Comparison of ENCODE assay signal across 1 cellular context in the genomic region with DNA sequence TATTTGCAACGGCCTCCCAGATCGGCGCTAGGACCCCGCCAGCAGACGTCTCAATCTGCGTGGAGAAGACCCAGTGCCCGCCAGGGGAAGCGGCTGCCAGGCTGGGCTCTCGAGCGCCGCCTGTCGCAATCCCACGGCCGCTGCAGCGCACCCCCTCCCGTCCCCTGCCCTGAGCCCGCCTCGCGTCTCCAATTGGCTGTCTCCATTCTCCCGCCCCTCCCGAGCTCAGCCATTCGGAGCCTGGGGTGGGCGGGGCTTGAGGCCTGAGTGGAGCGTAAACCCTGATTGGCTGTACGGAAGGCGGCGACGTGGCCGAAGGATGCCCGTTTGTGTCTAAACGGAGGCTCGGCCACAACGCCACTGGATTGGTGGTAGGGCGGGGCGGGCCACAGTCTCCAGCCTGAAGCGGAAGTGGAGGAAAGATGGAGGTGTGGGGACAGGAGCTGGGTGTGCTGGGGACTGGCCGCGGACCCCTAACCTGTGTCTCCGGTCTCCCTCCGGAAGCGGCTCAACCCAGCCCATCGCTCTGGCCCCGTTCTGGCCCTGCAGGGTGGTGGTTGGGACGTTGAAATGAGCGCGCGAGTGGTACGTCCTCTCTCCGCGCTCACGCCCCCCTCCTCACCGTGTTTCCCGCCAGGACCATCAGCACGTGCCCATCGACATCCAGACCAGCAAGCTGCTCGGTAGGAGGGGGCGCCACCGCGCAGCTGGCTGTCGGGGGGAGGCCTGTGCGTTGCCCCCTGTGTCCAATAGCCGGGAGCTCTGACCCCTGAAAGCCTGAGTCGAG.
TF ChIP-seq lines count a peak whose summit lies in the region.

A gene with protein sequence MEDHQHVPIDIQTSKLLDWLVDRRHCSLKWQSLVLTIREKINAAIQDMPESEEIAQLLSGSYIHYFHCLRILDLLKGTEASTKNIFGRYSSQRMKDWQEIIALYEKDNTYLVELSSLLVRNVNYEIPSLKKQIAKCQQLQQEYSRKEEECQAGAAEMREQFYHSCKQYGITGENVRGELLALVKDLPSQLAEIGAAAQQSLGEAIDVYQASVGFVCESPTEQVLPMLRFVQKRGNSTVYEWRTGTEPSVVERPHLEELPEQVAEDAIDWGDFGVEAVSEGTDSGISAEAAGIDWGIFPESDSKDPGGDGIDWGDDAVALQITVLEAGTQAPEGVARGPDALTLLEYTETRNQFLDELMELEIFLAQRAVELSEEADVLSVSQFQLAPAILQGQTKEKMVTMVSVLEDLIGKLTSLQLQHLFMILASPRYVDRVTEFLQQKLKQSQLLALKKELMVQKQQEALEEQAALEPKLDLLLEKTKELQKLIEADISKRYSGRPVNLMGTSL (plus strand): TSS at position 389 of the 787 bp plus-strand sequence. CDS start 34 bp downstream, at position 423.

TF ChIP-seq in GM12878, 131 proteins besides CTCF, POLR2A, EP300 and RAD21 (continued from another document):
- TF ChIP-seq, protein P1, sequence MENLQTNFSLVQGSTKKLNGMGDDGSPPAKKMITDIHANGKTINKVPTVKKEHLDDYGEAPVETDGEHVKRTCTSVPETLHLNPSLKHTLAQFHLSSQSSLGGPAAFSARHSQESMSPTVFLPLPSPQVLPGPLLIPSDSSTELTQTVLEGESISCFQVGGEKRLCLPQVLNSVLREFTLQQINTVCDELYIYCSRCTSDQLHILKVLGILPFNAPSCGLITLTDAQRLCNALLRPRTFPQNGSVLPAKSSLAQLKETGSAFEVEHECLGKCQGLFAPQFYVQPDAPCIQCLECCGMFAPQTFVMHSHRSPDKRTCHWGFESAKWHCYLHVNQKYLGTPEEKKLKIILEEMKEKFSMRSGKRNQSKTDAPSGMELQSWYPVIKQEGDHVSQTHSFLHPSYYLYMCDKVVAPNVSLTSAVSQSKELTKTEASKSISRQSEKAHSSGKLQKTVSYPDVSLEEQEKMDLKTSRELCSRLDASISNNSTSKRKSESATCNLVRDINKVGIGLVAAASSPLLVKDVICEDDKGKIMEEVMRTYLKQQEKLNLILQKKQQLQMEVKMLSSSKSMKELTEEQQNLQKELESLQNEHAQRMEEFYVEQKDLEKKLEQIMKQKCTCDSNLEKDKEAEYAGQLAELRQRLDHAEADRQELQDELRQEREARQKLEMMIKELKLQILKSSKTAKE (IDR thresholded peaks at IDR 0.05; ENCODE audit: low read depth, poor library complexity, severe bottlenecking), result no peak
- TF ChIP-seq, protein P2, sequence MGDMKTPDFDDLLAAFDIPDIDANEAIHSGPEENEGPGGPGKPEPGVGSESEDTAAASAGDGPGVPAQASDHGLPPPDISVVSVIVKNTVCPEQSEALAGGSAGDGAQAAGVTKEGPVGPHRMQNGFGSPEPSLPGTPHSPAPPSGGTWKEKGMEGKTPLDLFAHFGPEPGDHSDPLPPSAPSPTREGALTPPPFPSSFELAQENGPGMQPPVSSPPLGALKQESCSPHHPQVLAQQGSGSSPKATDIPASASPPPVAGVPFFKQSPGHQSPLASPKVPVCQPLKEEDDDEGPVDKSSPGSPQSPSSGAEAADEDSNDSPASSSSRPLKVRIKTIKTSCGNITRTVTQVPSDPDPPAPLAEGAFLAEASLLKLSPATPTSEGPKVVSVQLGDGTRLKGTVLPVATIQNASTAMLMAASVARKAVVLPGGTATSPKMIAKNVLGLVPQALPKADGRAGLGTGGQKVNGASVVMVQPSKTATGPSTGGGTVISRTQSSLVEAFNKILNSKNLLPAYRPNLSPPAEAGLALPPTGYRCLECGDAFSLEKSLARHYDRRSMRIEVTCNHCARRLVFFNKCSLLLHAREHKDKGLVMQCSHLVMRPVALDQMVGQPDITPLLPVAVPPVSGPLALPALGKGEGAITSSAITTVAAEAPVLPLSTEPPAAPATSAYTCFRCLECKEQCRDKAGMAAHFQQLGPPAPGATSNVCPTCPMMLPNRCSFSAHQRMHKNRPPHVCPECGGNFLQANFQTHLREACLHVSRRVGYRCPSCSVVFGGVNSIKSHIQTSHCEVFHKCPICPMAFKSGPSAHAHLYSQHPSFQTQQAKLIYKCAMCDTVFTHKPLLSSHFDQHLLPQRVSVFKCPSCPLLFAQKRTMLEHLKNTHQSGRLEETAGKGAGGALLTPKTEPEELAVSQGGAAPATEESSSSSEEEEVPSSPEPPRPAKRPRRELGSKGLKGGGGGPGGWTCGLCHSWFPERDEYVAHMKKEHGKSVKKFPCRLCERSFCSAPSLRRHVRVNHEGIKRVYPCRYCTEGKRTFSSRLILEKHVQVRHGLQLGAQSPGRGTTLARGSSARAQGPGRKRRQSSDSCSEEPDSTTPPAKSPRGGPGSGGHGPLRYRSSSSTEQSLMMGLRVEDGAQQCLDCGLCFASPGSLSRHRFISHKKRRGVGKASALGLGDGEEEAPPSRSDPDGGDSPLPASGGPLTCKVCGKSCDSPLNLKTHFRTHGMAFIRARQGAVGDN (IDR thresholded peaks at IDR 0.05), result peak; percentile 38; the same call in 1 of the 2 replicates
- TF ChIP-seq IKZF2 (IDR thresholded peaks at IDR 0.05) (peak in 1 of 2 experiments; percentile 28; a peak in 1 of 4 replicates), EED (IDR thresholded peaks at IDR 0.05; ENCODE audit: low read depth) (peak; percentile 12; the same call in 1 of the 2 replicates), NFIC (IDR thresholded peaks at IDR 0.05; ENCODE audit: low read depth, low read length) (no peak), SIN3A (IDR thresholded peaks at IDR 0.05; ENCODE audit: low read depth, low read length) (peak; percentile 81; the same call in 1 of the 2 replicates), TARDBP (IDR thresholded peaks at IDR 0.05; ENCODE audit: borderline replicate concordance) (no peak), JUNB (IDR thresholded peaks at IDR 0.05) (no peak), CHD1 (IDR thresholded peaks at IDR 0.05; ENCODE audit: low read depth, low read length) (no peak), ASH2L (IDR thresholded peaks at IDR 0.05; ENCODE audit: borderline replicate concordance, low read depth) (no peak), TBL1XR1 (IDR thresholded peaks at IDR 0.05; ENCODE audit: low read depth, low read length) (no peak), POU2F2 (IDR thresholded peaks at IDR 0.05; ENCODE audit: borderline replicate concordance, low read depth, low read length) (peak; percentile 29; the same call in 1 of the 3 replicates), NR2F1 (conservative IDR thresholded peaks at IDR 0.05) (peak; percentile 18; the same call in 1 of the 2 replicates), ZNF384 (IDR thresholded peaks at IDR 0.05; ENCODE audit: borderline replicate concordance, low read depth, low read length) (no peak), CEBPB (IDR thresholded peaks at IDR 0.05; ENCODE audit: borderline replicate concordance in 1 of 2, low read depth in 2 of 2, low read length in 2 of 2) (no peak), BHLHE40 (IDR thresholded peaks at IDR 0.05; ENCODE audit: borderline replicate concordance in 1 of 2, low read depth in 2 of 2, low read length in 1 of 2) (peak; percentile 85 to 95), NR2C2 (IDR thresholded peaks at IDR 0.05; ENCODE audit: borderline replicate concordance, control insufficient read depth, insufficient read length, low read depth) (no peak), MTA3 (IDR thresholded peaks at IDR 0.05; ENCODE audit: borderline replicate concordance, low read length) (no peak), MEF2A (IDR thresholded peaks at IDR 0.05; ENCODE audit: insufficient read depth, low read depth, low read length) (0 out of 2 replicates have a peak, but pooled peaks have one; percentile 49), HCFC1 (IDR thresholded peaks at IDR 0.05; ENCODE audit: low read length) (no peak), SMAD5 (IDR thresholded peaks at IDR 0.05; ENCODE audit: low read depth) (peak; percentile 79; the same call in 1 of the 2 replicates), TCF3 (IDR thresholded peaks at IDR 0.05; ENCODE audit: borderline replicate concordance, insufficient read depth, low read depth, low read length) (no peak), NFYA (IDR thresholded peaks at IDR 0.05; ENCODE audit: borderline replicate concordance, low read depth, low read length) (no peak), RBBP5 (conservative IDR thresholded peaks at IDR 0.05) (no peak), TCF7 (IDR thresholded peaks at IDR 0.05; ENCODE audit: borderline replicate concordance) (no peak), JUND (IDR thresholded peaks at IDR 0.05; ENCODE audit: low read depth, low read length) (peak; percentile 37; the same call in 1 of the 2 replicates), RFX5 (IDR thresholded peaks at IDR 0.05; ENCODE audit: low read depth, low read length) (peak; percentile 77)
- TF ChIP-seq, protein P3, sequence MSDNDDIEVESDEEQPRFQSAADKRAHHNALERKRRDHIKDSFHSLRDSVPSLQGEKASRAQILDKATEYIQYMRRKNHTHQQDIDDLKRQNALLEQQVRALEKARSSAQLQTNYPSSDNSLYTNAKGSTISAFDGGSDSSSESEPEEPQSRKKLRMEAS (IDR thresholded peaks at IDR 0.05; ENCODE audit: low read depth, low read length), result peak; percentile 12; the same call in 1 of the 2 replicates
- TF ChIP-seq, protein P4, sequence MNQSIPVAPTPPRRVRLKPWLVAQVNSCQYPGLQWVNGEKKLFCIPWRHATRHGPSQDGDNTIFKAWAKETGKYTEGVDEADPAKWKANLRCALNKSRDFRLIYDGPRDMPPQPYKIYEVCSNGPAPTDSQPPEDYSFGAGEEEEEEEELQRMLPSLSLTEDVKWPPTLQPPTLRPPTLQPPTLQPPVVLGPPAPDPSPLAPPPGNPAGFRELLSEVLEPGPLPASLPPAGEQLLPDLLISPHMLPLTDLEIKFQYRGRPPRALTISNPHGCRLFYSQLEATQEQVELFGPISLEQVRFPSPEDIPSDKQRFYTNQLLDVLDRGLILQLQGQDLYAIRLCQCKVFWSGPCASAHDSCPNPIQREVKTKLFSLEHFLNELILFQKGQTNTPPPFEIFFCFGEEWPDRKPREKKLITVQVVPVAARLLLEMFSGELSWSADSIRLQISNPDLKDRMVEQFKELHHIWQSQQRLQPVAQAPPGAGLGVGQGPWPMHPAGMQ (IDR thresholded peaks at IDR 0.05; ENCODE audit: borderline replicate concordance), result no peak
- TF ChIP-seq, protein P5, sequence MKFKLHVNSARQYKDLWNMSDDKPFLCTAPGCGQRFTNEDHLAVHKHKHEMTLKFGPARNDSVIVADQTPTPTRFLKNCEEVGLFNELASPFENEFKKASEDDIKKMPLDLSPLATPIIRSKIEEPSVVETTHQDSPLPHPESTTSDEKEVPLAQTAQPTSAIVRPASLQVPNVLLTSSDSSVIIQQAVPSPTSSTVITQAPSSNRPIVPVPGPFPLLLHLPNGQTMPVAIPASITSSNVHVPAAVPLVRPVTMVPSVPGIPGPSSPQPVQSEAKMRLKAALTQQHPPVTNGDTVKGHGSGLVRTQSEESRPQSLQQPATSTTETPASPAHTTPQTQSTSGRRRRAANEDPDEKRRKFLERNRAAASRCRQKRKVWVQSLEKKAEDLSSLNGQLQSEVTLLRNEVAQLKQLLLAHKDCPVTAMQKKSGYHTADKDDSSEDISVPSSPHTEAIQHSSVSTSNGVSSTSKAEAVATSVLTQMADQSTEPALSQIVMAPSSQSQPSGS (IDR thresholded peaks at IDR 0.05; ENCODE audit: low read length), result no peak
- TF ChIP-seq, protein P6, sequence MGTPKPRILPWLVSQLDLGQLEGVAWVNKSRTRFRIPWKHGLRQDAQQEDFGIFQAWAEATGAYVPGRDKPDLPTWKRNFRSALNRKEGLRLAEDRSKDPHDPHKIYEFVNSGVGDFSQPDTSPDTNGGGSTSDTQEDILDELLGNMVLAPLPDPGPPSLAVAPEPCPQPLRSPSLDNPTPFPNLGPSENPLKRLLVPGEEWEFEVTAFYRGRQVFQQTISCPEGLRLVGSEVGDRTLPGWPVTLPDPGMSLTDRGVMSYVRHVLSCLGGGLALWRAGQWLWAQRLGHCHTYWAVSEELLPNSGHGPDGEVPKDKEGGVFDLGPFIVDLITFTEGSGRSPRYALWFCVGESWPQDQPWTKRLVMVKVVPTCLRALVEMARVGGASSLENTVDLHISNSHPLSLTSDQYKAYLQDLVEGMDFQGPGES (IDR thresholded peaks at IDR 0.05), result peak; percentile 92
